Comparison of ENCODE assay signal across 9 cellular contexts in the genomic region with DNA sequence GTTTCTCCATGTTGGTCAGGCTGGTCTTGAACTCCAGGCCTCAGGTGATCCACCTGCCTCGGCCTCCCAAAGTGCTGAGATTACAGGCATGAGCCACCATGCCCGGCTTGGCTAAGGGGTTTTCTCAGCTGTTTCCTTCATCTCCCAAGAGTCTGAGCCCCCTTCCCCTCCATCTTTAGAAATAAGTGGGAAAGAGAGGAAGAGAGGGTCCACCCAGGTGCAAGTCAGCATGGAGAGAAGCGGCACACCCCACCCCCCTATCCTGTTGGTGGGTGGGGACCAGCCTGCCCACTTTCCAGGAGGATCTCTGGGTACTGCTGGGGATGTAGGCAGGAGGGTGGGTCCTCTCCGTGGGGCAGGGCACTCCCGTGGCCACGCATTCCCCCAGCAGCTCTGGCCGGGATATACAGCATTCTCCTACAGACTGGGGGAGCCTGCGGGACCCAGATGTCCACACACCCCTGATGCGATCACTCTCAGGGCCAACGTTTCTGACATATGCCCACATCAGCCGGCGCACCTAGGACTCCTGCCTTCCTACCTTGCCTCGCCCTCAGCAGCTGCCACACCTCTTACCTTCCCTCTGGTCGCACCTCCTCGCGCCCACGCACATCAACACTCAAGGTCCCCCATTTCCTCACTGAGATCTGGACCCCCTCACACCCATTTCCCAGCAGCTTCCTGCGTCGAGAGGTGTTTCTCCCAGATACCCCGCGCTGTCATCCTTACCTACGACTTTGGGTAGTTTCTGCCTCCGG. TPM values are rescaled to one million over a fixed set of nuclear protein-coding genes. Genes with fewer than 3 reads are reported as not detected.
A peak's percentile ranks its signal among the peaks of the same experiment; 100 is the strongest.
DNase-seq lines count a peak whose midpoint lies in the region; ATAC-seq and TF ChIP-seq lines count a peak whose summit lies in the region.
"Had no signal": no experiment of that assay in that cellular context is flagged by ENCODE, and none has a peak within 500 bp of the region (broad histone marks: within the 10 kb centered on the region; RNA-seq: fewer than 3 reads in every experiment).

No MANE protein-coding gene starts in this region.

- no peaks in the 10 kb centered on the region for H3K9me3 ChIP-seq in effector memory CD4-positive, alpha-beta T cell (ENCODE audit: control insufficient read depth, low read length)

- H3K27ac Mint-ChIP-seq in progenitor cell of endocrine pancreas: no peak overlapping the region

- ATAC-seq in sciatic nerve (no peak), HG02798 (IDR thresholded peaks at IDR 0.05; ENCODE audit: poor library complexity, unreplicated experiment) (no peak)

- H3K36me3 ChIP-seq in GM06990 (ENCODE audit: control insufficient read depth, insufficient read depth, low read length) (no peaks in the 10 kb centered on the region), KMS-11 (ENCODE audit: insufficient read depth) (no peaks in the 10 kb centered on the region)
- H3K36me3 ChIP-seq in effector memory CD4-positive, alpha-beta T cell (ENCODE audit: control insufficient read depth, insufficient read depth, low read length): no peaks in the 10 kb centered on the region

- no peaks in the 10 kb centered on the region for H3K79me2 ChIP-seq in KMS-11 (ENCODE audit: insufficient read depth, low read depth)

- H3K4me1 Mint-ChIP-seq in progenitor cell of endocrine pancreas (ENCODE audit: low read depth): no peaks in the 10 kb centered on the region

- no peak overlapping the region for H3K4me3 Mint-ChIP-seq in progenitor cell of endocrine pancreas (ENCODE audit: low read depth)

- peak overlapping the region; percentile 93 for H3K4me2 ChIP-seq in KMS-11

- DNase-seq in GM06990 (ENCODE audit: extremely low read depth, insufficient read length): no peak
- DNase-seq in effector memory CD4-positive, alpha-beta T cell: no peak
- DNase-seq in sciatic nerve (ENCODE audit: low spot score): peak; percentile 48
- no peak for DNase-seq in NCI-H526 treated with DMSO at 0.1 percent for 48 hours (lab: John Stamatoyannopoulos, UW)
- no peak for DNase-seq in progenitor cell of endocrine pancreas (ENCODE audit: low spot score, unreplicated experiment)
- DNase-seq in DMS 273 treated with DMSO at 0.1 percent for 48 hours (lab: John Stamatoyannopoulos, UW): no peak
- DNase-seq: NCI-H524 had no signal

- H3K27me3 ChIP-seq in GM06990 (replicated peaks; ENCODE audit: control insufficient read depth, insufficient read depth, low read length): no peaks in the 10 kb centered on the region; the same call in 1 of the 2 replicates
- no peaks in the 10 kb centered on the region for H3K27me3 ChIP-seq in KMS-11 (ENCODE audit: insufficient read depth, low read depth)
- no peaks in the 10 kb centered on the region for H3K27me3 ChIP-seq in effector memory CD4-positive, alpha-beta T cell (replicated peaks; ENCODE audit: control insufficient read depth, insufficient read depth, low read length, poor library complexity, severe bottlenecking)

- H3K4me3 ChIP-seq in GM06990 (replicated peaks; ENCODE audit: low read depth, low read length): peak overlapping the region; percentile 39
- no peak overlapping the region for H3K4me3 ChIP-seq in KMS-11 (IDR thresholded peaks at IDR 0.05; ENCODE audit: insufficient read depth, low read depth, low read length)
- H3K4me3 ChIP-seq in effector memory CD4-positive, alpha-beta T cell (ENCODE audit: insufficient read depth, low read depth, low read length, poor library complexity, severe bottlenecking): peak overlapping the region; percentile 77

- H3K4me1 ChIP-seq in KMS-11 (ENCODE audit: low read depth, poor library complexity, severe bottlenecking): no peaks in the 10 kb centered on the region
- peaks cover 38% of the 10 kb centered on the region for H3K4me1 ChIP-seq in effector memory CD4-positive, alpha-beta T cell (ENCODE audit: control insufficient read depth, insufficient read depth, low read length, poor library complexity, severe bottlenecking)

- peaks cover 26% of the 10 kb centered on the region for H3K27me3 Mint-ChIP-seq in progenitor cell of endocrine pancreas

- H4K20me1 ChIP-seq in KMS-11 (ENCODE audit: insufficient read depth): no peaks in the 10 kb centered on the region

- no peaks in the 10 kb centered on the region for H3K9me3 Mint-ChIP-seq in progenitor cell of endocrine pancreas (ENCODE audit: low read depth)

- no peak overlapping the region for H3K27ac ChIP-seq in KMS-11
- no peak overlapping the region for H3K27ac ChIP-seq in effector memory CD4-positive, alpha-beta T cell (ENCODE audit: insufficient read depth, low read length, poor library complexity, severe bottlenecking)

- intact Hi-C loops in sciatic nerve (cut with DNase I): loop anchor here (10.0 kb wide), 2 partner anchors 66 to 146 kb away; partner anchors contain the start of gene KLHL22

- peak overlapping the region; percentile 91 for H2AFZ ChIP-seq in KMS-11 (ENCODE audit: low read depth)

- no peak overlapping the region for H3K9ac ChIP-seq in KMS-11

- H3K36me3 Mint-ChIP-seq in progenitor cell of endocrine pancreas (ENCODE audit: insufficient read depth): peaks cover 17% of the 10 kb centered on the region

- TF ChIP-seq CTCF in GM06990 (IDR thresholded peaks at IDR 0.05; ENCODE audit: insufficient read depth, low read length, poor library complexity, severe bottlenecking): no peak
- TF ChIP-seq CTCF in KMS-11 (conservative IDR thresholded peaks at IDR 0.05; ENCODE audit: low read depth, low read length): no peak
- no peak for TF ChIP-seq CTCF in progenitor cell of endocrine pancreas (IDR thresholded peaks at IDR 0.05; ENCODE audit: unreplicated experiment)

RNA-seq across cellular contexts. Expression of gene SCARF2, which starts 8.9 kb away (rescaled TPM):
- total RNA-seq in sciatic nerve (30.6 TPM), progenitor cell of endocrine pancreas (14.4 and 14.6 TPM in 2 replicates)

RNA-seq across cellular contexts. Expression of gene ZNF74, which starts 34.7 kb away (rescaled TPM):
- total RNA-seq in sciatic nerve (10.8 TPM), progenitor cell of endocrine pancreas (48.8 and 52.1 TPM in 2 replicates)
